ENCODE assay signal across 1 cellular context in genomic region chr14:102185360-102185759, GRCh38.
TF ChIP-seq lines count a peak whose summit lies in the region.

No MANE protein-coding gene starts in this region.

TF ChIP-seq in HepG2, 621 proteins besides CTCF, POLR2A, EP300 and RAD21 (continued from another document and continues in another):
- TF ChIP-seq GATAD1 (CRISPR knock-in tag; IDR thresholded peaks at IDR 0.05) = 0 out of 2 replicates have a peak, but pooled peaks have one; percentile 11
- no peak for TF ChIP-seq FOXM1 (CRISPR knock-in tag; IDR thresholded peaks at IDR 0.05)
- no peak for TF ChIP-seq PRMT3 (CRISPR knock-in tag; IDR thresholded peaks at IDR 0.05; ENCODE audit: borderline replicate concordance, low read depth)
- TF ChIP-seq NR2F6 (IDR thresholded peaks at IDR 0.05) = no peak
- no peak for TF ChIP-seq NR2F6 (CRISPR knock-in tag; IDR thresholded peaks at IDR 0.05)
- no peak for TF ChIP-seq ZNF569 (CRISPR knock-in tag; IDR thresholded peaks at IDR 0.05; ENCODE audit: borderline replicate concordance)
- TF ChIP-seq CHD2 (IDR thresholded peaks at IDR 0.05; ENCODE audit: low read depth, low read length) = no peak
- TF ChIP-seq MLLT10 (CRISPR knock-in tag; IDR thresholded peaks at IDR 0.05) = no peak
- no peak for TF ChIP-seq ZNF652 (CRISPR knock-in tag; IDR thresholded peaks at IDR 0.05; ENCODE audit: borderline replicate concordance, low read depth)
- TF ChIP-seq, protein P1, sequence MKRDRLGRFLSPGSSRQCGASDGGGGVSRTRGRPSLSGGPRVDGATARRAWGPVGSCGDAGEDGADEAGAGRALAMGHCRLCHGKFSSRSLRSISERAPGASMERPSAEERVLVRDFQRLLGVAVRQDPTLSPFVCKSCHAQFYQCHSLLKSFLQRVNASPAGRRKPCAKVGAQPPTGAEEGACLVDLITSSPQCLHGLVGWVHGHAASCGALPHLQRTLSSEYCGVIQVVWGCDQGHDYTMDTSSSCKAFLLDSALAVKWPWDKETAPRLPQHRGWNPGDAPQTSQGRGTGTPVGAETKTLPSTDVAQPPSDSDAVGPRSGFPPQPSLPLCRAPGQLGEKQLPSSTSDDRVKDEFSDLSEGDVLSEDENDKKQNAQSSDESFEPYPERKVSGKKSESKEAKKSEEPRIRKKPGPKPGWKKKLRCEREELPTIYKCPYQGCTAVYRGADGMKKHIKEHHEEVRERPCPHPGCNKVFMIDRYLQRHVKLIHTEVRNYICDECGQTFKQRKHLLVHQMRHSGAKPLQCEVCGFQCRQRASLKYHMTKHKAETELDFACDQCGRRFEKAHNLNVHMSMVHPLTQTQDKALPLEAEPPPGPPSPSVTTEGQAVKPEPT (CRISPR knock-in tag; IDR thresholded peaks at IDR 0.05; ENCODE audit: low read depth) = no peak
- TF ChIP-seq MXI1 (IDR thresholded peaks at IDR 0.05; ENCODE audit: borderline replicate concordance, low read depth, low read length) = peak; percentile 51; the same call in 1 of the 3 replicates
- TF ChIP-seq HOXA3 (CRISPR knock-in tag; IDR thresholded peaks at IDR 0.05) = peak; percentile 75
- no peak for TF ChIP-seq BRCA1 (CRISPR knock-in tag; IDR thresholded peaks at IDR 0.05)
- TF ChIP-seq, protein P2, sequence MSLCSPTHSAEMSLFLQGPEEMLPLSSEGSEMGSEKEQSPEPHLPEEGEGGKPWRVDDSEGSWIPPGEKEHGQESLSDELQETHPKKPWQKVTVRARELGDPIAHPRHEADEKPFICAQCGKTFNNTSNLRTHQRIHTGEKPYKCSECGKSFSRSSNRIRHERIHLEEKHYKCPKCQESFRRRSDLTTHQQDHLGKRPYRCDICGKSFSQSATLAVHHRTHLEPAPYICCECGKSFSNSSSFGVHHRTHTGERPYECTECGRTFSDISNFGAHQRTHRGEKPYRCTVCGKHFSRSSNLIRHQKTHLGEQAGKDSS (CRISPR knock-in tag; IDR thresholded peaks at IDR 0.05; ENCODE audit: borderline replicate concordance, low read depth) = no peak
- peak; percentile 17; the same call in 1 of the 2 replicates for TF ChIP-seq SOX5 (CRISPR knock-in tag; IDR thresholded peaks at IDR 0.05; ENCODE audit: borderline replicate concordance)
- no peak for TF ChIP-seq LCORL (IDR thresholded peaks at IDR 0.05)
- TF ChIP-seq LCORL (CRISPR knock-in tag; IDR thresholded peaks at IDR 0.05) = no peak
- TF ChIP-seq KAT2B (IDR thresholded peaks at IDR 0.05; ENCODE audit: borderline replicate concordance, low read depth, low read length) = no peak
- peak; percentile 26; the same call in 1 of the 2 replicates for TF ChIP-seq GABPB1 (CRISPR knock-in tag; IDR thresholded peaks at IDR 0.05)
- no peak for TF ChIP-seq ATF7 (IDR thresholded peaks at IDR 0.05)
- no peak for TF ChIP-seq ATF7 (CRISPR knock-in tag; IDR thresholded peaks at IDR 0.05)
- TF ChIP-seq POLR2AphosphoS2 (IDR thresholded peaks at IDR 0.05; ENCODE audit: low read depth, low read length) = no peak
- no peak for TF ChIP-seq ZNF160 (CRISPR knock-in tag; IDR thresholded peaks at IDR 0.05)
- TF ChIP-seq FOXK1 (CRISPR knock-in tag; IDR thresholded peaks at IDR 0.05; ENCODE audit: borderline replicate concordance, low read depth) = peak; percentile 44; the same call in 1 of the 2 replicates
- TF ChIP-seq AKAP8 (CRISPR knock-in tag; IDR thresholded peaks at IDR 0.05) = no peak
- TF ChIP-seq, protein P3, sequence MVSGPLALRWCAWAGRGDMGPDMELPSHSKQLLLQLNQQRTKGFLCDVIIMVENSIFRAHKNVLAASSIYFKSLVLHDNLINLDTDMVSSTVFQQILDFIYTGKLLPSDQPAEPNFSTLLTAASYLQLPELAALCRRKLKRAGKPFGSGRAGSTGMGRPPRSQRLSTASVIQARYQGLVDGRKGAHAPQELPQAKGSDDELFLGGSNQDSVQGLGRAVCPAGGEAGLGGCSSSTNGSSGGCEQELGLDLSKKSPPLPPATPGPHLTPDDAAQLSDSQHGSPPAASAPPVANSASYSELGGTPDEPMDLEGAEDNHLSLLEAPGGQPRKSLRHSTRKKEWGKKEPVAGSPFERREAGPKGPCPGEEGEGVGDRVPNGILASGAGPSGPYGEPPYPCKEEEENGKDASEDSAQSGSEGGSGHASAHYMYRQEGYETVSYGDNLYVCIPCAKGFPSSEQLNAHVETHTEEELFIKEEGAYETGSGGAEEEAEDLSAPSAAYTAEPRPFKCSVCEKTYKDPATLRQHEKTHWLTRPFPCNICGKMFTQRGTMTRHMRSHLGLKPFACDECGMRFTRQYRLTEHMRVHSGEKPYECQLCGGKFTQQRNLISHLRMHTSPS (CRISPR knock-in tag; IDR thresholded peaks at IDR 0.05; ENCODE audit: low read depth) = 0 out of 2 replicates have a peak, but pooled peaks have one; percentile 34
- TF ChIP-seq, protein P4, sequence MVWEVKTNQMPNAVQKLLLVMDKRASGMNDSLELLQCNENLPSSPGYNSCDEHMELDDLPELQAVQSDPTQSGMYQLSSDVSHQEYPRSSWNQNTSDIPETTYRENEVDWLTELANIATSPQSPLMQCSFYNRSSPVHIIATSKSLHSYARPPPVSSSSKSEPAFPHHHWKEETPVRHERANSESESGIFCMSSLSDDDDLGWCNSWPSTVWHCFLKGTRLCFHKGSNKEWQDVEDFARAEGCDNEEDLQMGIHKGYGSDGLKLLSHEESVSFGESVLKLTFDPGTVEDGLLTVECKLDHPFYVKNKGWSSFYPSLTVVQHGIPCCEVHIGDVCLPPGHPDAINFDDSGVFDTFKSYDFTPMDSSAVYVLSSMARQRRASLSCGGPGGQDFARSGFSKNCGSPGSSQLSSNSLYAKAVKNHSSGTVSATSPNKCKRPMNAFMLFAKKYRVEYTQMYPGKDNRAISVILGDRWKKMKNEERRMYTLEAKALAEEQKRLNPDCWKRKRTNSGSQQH (CRISPR knock-in tag; IDR thresholded peaks at IDR 0.05; ENCODE audit: low read depth) = no peak
- TF ChIP-seq KDM2A (CRISPR knock-in tag; IDR thresholded peaks at IDR 0.05; ENCODE audit: borderline replicate concordance, low read depth) = peak; percentile 27; the same call in 1 of the 2 replicates
- TF ChIP-seq TFAP4 (IDR thresholded peaks at IDR 0.05; ENCODE audit: borderline replicate concordance, low read depth) = no peak
- no peak for TF ChIP-seq TOE1 (CRISPR knock-in tag; IDR thresholded peaks at IDR 0.05)
- peak; percentile 52; the same call in 1 of the 2 replicates for TF ChIP-seq ATF2 (CRISPR knock-in tag; IDR thresholded peaks at IDR 0.05)
- TF ChIP-seq HNF4G (IDR thresholded peaks at IDR 0.05; ENCODE audit: borderline replicate concordance, low read depth, low read length) = no peak
- no peak for TF ChIP-seq HNF4G (CRISPR knock-in tag; IDR thresholded peaks at IDR 0.05; ENCODE audit: borderline replicate concordance, low read depth)
- no peak for TF ChIP-seq REL (CRISPR knock-in tag; conservative IDR thresholded peaks at IDR 0.05)
- no peak for TF ChIP-seq ZSCAN21 (CRISPR knock-in tag; IDR thresholded peaks at IDR 0.05; ENCODE audit: borderline replicate concordance)
- TF ChIP-seq, protein P5, sequence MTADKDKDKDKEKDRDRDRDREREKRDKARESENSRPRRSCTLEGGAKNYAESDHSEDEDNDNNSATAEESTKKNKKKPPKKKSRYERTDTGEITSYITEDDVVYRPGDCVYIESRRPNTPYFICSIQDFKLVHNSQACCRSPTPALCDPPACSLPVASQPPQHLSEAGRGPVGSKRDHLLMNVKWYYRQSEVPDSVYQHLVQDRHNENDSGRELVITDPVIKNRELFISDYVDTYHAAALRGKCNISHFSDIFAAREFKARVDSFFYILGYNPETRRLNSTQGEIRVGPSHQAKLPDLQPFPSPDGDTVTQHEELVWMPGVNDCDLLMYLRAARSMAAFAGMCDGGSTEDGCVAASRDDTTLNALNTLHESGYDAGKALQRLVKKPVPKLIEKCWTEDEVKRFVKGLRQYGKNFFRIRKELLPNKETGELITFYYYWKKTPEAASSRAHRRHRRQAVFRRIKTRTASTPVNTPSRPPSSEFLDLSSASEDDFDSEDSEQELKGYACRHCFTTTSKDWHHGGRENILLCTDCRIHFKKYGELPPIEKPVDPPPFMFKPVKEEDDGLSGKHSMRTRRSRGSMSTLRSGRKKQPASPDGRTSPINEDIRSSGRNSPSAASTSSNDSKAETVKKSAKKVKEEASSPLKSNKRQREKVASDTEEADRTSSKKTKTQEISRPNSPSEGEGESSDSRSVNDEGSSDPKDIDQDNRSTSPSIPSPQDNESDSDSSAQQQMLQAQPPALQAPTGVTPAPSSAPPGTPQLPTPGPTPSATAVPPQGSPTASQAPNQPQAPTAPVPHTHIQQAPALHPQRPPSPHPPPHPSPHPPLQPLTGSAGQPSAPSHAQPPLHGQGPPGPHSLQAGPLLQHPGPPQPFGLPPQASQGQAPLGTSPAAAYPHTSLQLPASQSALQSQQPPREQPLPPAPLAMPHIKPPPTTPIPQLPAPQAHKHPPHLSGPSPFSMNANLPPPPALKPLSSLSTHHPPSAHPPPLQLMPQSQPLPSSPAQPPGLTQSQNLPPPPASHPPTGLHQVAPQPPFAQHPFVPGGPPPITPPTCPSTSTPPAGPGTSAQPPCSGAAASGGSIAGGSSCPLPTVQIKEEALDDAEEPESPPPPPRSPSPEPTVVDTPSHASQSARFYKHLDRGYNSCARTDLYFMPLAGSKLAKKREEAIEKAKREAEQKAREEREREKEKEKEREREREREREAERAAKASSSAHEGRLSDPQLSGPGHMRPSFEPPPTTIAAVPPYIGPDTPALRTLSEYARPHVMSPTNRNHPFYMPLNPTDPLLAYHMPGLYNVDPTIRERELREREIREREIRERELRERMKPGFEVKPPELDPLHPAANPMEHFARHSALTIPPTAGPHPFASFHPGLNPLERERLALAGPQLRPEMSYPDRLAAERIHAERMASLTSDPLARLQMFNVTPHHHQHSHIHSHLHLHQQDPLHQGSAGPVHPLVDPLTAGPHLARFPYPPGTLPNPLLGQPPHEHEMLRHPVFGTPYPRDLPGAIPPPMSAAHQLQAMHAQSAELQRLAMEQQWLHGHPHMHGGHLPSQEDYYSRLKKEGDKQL (CRISPR knock-in tag; IDR thresholded peaks at IDR 0.05; ENCODE audit: low read depth) = peak; percentile 47; the same call in 1 of the 2 replicates
- TF ChIP-seq NCOA2 (CRISPR knock-in tag; IDR thresholded peaks at IDR 0.05) = peak; percentile 55
- peak; percentile 37; the same call in 1 of the 2 replicates for TF ChIP-seq THRA (CRISPR knock-in tag; IDR thresholded peaks at IDR 0.05; ENCODE audit: borderline replicate concordance)
- TF ChIP-seq, protein P6, sequence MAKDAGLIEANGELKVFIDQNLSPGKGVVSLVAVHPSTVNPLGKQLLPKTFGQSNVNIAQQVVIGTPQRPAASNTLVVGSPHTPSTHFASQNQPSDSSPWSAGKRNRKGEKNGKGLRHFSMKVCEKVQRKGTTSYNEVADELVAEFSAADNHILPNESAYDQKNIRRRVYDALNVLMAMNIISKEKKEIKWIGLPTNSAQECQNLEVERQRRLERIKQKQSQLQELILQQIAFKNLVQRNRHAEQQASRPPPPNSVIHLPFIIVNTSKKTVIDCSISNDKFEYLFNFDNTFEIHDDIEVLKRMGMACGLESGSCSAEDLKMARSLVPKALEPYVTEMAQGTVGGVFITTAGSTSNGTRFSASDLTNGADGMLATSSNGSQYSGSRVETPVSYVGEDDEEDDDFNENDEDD (CRISPR knock-in tag; IDR thresholded peaks at IDR 0.05; ENCODE audit: borderline replicate concordance) = peak; percentile 20; the same call in 1 of the 2 replicates
- TF ChIP-seq ZNF280D (CRISPR knock-in tag; IDR thresholded peaks at IDR 0.05) = no peak
- peak; percentile 85 for TF ChIP-seq TEAD3 (CRISPR knock-in tag; optimal IDR thresholded peaks at IDR 0.05; ENCODE audit: borderline replicate concordance)
- peak; percentile 93 for TF ChIP-seq FOXA3 (CRISPR knock-in tag; IDR thresholded peaks at IDR 0.05)
- peak; percentile 44; the same call in 1 of the 2 replicates for TF ChIP-seq PHF21A (CRISPR knock-in tag; IDR thresholded peaks at IDR 0.05)
